In genomic region chr7:128452552-128452951, GRCh38 we compare ENCODE assay signal across 1 cellular context.
TF ChIP-seq lines count a peak whose summit lies in the region.

No MANE protein-coding gene starts in this region.

TF ChIP-seq in HEK293, 187 proteins besides CTCF, POLR2A, EP300 and RAD21 (continued from another document):
- TF ChIP-seq, protein P1, sequence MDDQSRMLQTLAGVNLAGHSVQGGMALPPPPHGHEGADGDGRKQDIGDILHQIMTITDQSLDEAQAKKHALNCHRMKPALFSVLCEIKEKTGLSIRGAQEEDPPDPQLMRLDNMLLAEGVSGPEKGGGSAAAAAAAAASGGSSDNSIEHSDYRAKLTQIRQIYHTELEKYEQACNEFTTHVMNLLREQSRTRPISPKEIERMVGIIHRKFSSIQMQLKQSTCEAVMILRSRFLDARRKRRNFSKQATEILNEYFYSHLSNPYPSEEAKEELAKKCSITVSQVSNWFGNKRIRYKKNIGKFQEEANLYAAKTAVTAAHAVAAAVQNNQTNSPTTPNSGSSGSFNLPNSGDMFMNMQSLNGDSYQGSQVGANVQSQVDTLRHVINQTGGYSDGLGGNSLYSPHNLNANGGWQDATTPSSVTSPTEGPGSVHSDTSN (CRISPR knock-in tag; IDR thresholded peaks at IDR 0.05), result no peak
- no peak for TF ChIP-seq ZNF473 (tag by site-specific recombination; IDR thresholded peaks at IDR 0.05)
- TF ChIP-seq, protein P2, sequence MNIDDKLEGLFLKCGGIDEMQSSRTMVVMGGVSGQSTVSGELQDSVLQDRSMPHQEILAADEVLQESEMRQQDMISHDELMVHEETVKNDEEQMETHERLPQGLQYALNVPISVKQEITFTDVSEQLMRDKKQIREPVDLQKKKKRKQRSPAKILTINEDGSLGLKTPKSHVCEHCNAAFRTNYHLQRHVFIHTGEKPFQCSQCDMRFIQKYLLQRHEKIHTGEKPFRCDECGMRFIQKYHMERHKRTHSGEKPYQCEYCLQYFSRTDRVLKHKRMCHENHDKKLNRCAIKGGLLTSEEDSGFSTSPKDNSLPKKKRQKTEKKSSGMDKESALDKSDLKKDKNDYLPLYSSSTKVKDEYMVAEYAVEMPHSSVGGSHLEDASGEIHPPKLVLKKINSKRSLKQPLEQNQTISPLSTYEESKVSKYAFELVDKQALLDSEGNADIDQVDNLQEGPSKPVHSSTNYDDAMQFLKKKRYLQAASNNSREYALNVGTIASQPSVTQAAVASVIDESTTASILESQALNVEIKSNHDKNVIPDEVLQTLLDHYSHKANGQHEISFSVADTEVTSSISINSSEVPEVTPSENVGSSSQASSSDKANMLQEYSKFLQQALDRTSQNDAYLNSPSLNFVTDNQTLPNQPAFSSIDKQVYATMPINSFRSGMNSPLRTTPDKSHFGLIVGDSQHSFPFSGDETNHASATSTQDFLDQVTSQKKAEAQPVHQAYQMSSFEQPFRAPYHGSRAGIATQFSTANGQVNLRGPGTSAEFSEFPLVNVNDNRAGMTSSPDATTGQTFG (tag by site-specific recombination; IDR thresholded peaks at IDR 0.05; ENCODE audit: borderline replicate concordance), result no peak
TF ChIP-seq in HEK293: peak in this region for 2.
